ENCODE assay signal across 27 cellular contexts in genomic region chr13:102702965-102703720, GRCh38. TPM values are rescaled to one million over a fixed set of nuclear protein-coding genes. Genes with fewer than 3 reads are reported as not detected.
DNase-seq lines count a peak whose midpoint lies in the region; ATAC-seq and TF ChIP-seq lines count a peak whose summit lies in the region.
"Had no signal": no experiment of that assay in that cellular context is flagged by ENCODE, and none has a peak within 500 bp of the region (broad histone marks: within the 10 kb centered on the region; RNA-seq: fewer than 3 reads in every experiment).

No MANE protein-coding gene starts in this region.

- H3K36me3 ChIP-seq in PC-9 (ENCODE audit: low read depth) = no peaks in the 10 kb centered on the region
- no peaks in the 10 kb centered on the region for H3K36me3 ChIP-seq in vagina
- H3K36me3 ChIP-seq: stomach, tibial artery had no signal

- H3K27me3 ChIP-seq in PC-9 (ENCODE audit: insufficient read depth, low read depth) = no peaks in the 10 kb centered on the region
- H3K27me3 ChIP-seq in vagina = no peaks in the 10 kb centered on the region
- H3K27me3 ChIP-seq: dorsolateral prefrontal cortex, stomach, tibial artery had no signal

- no peaks in the 10 kb centered on the region for H3K9me3 Mint-ChIP-seq in endothelial cell (ENCODE audit: unreplicated experiment)
- H3K9me3 Mint-ChIP-seq in mesothelial cell of epicardium = peaks cover 7% of the 10 kb centered on the region
- peaks cover 8% of the 10 kb centered on the region for H3K9me3 Mint-ChIP-seq in activated T-cell treated with anti-CD3 and anti-CD28 coated beads, Interleukin-2, amount 50 U/mL, for 4 hours
- H3K9me3 Mint-ChIP-seq in activated naive CD4-positive, alpha-beta T cell treated with anti-CD3 and anti-CD28 coated beads for 36 hours = peaks cover 7% of the 10 kb centered on the region
- H3K9me3 Mint-ChIP-seq: activated naive CD4-positive, alpha-beta T cell treated with anti-CD3 and anti-CD28 coated beads, Interleukin-2, amount 10 ng/mL, durations not matched to agents 7 days and 5 days had no signal

- no peaks in the 10 kb centered on the region for H3K9me3 ChIP-seq in PC-9 (ENCODE audit: insufficient read depth, low read depth)
- no peaks in the 10 kb centered on the region for H3K9me3 ChIP-seq in vagina

- H3K27me3 Mint-ChIP-seq in endothelial cell (ENCODE audit: unreplicated experiment) (peaks cover 2% of the 10 kb centered on the region), mesothelial cell of epicardium (ENCODE audit: low read depth) (no peaks in the 10 kb centered on the region)
- H3K27me3 Mint-ChIP-seq in activated T-cell treated with anti-CD3 and anti-CD28 coated beads, Interleukin-2, amount 50 U/mL, for 4 hours (ENCODE audit: low read depth) = peaks cover 11% of the 10 kb centered on the region
- peaks cover 3% of the 10 kb centered on the region for H3K27me3 Mint-ChIP-seq in activated naive CD4-positive, alpha-beta T cell treated with anti-CD3 and anti-CD28 coated beads for 36 hours (ENCODE audit: low read depth)

- peak overlapping the region; percentile 95 for H3K27ac Mint-ChIP-seq in endothelial cell (ENCODE audit: unreplicated experiment)
- H3K27ac Mint-ChIP-seq in mesothelial cell of epicardium = peak overlapping the region; percentile 89
- no peak overlapping the region for H3K27ac Mint-ChIP-seq in activated naive CD4-positive, alpha-beta T cell treated with anti-CD3 and anti-CD28 coated beads for 36 hours
- H3K27ac Mint-ChIP-seq: activated naive CD4-positive, alpha-beta T cell treated with anti-CD3 and anti-CD28 coated beads, Interleukin-2, amount 10 ng/mL, durations not matched to agents 7 days and 5 days; CD4-positive, alpha-beta T cell; T-helper 2 cell treated with Interferon-gamma antibody and Interleukin-4, amounts not matched to agents 5 μg/mL and 100 μg/mL, for 36 hours had no signal

- H3K4me2 ChIP-seq in PC-9 = peak overlapping the region; percentile 68

- POLR2A ChIA-PET in PC-9 (lab: Charles Lee; ENCODE audit: unreplicated experiment) = no interaction called here

- no TSS peak for BruUV-seq in PC-9 (replicated peaks; lab: Mats Ljungman, UMichigan)

- no peaks in the 10 kb centered on the region for H3K9me2 ChIP-seq in PC-9 (ENCODE audit: insufficient read depth)

- H3K79me2 ChIP-seq in PC-9 (ENCODE audit: low read depth) = no peaks in the 10 kb centered on the region

- CTCF ChIA-PET in PC-9 (lab: Charles Lee) = interaction anchor here (0.6 kb wide), 1 partner anchor 51 kb away, joined by 3 read pairs; no protein-coding TSS in a partner anchor
- CTCF ChIA-PET in activated naive CD4-positive, alpha-beta T cell treated with anti-CD3 and anti-CD28 coated beads for 36 hours (lab: Charles Lee) = no interaction called here

- H3K27ac ChIP-seq in PC-9 (peak overlapping the region; percentile 69), vagina (peak overlapping the region; percentile 68)
- H3K27ac ChIP-seq: dorsolateral prefrontal cortex, RWPE1, stomach, tibial artery, VCaP had no signal

- no peak for ATAC-seq in activated T-cell treated with anti-CD3 and anti-CD28 coated beads, Interleukin-2, amount 50 U/mL, for 4 hours
- ATAC-seq in HG02678 (IDR thresholded peaks at IDR 0.05; ENCODE audit: unreplicated experiment) = no peak
- ATAC-seq: left ventricle myocardium superior had no signal

- H4K20me1 ChIP-seq in PC-9 (ENCODE audit: insufficient read depth) = no peaks in the 10 kb centered on the region

- H3K36me3 Mint-ChIP-seq in endothelial cell (ENCODE audit: low read depth, unreplicated experiment) (peaks cover 12% of the 10 kb centered on the region), mesothelial cell of epicardium (peaks cover 4% of the 10 kb centered on the region)
- H3K36me3 Mint-ChIP-seq in activated T-cell treated with anti-CD3 and anti-CD28 coated beads, Interleukin-2, amount 50 U/mL, for 4 hours (ENCODE audit: insufficient read depth) = no peaks in the 10 kb centered on the region
- no peaks in the 10 kb centered on the region for H3K36me3 Mint-ChIP-seq in activated naive CD4-positive, alpha-beta T cell treated with anti-CD3 and anti-CD28 coated beads for 36 hours (ENCODE audit: low read depth)
- H3K36me3 Mint-ChIP-seq: activated naive CD4-positive, alpha-beta T cell treated with anti-CD3 and anti-CD28 coated beads, Interleukin-2, amount 10 ng/mL, durations not matched to agents 7 days and 5 days had no signal

- no peak overlapping the region for H2AFZ ChIP-seq in PC-9

- H3K4me1 Mint-ChIP-seq in endothelial cell (ENCODE audit: unreplicated experiment) = peaks cover 30% of the 10 kb centered on the region
- H3K4me1 Mint-ChIP-seq in mesothelial cell of epicardium = peaks cover 64% of the 10 kb centered on the region
- no peaks in the 10 kb centered on the region for H3K4me1 Mint-ChIP-seq in activated T-cell treated with anti-CD3 and anti-CD28 coated beads, Interleukin-2, amount 50 U/mL, for 4 hours (ENCODE audit: low read depth)
- no peaks in the 10 kb centered on the region for H3K4me1 Mint-ChIP-seq in activated naive CD4-positive, alpha-beta T cell treated with anti-CD3 and anti-CD28 coated beads for 36 hours (ENCODE audit: low read depth)
- H3K4me1 Mint-ChIP-seq: activated naive CD4-positive, alpha-beta T cell treated with anti-CD3 and anti-CD28 coated beads, Interleukin-2, amount 10 ng/mL, durations not matched to agents 7 days and 5 days; neural crest cell had no signal

- TF ChIP-seq CTCF in PC-9 (conservative IDR thresholded peaks at IDR 0.05) (no peak), endothelial cell (IDR thresholded peaks at IDR 0.05; ENCODE audit: unreplicated experiment) (no peak), mesothelial cell of epicardium (IDR thresholded peaks at IDR 0.05; ENCODE audit: unreplicated experiment) (no peak), vagina (IDR thresholded peaks at IDR 0.05) (no peak)

- H3K4me3 Mint-ChIP-seq in endothelial cell (ENCODE audit: unreplicated experiment) (peak overlapping the region; percentile 13), mesothelial cell of epicardium (no peak overlapping the region)
- H3K4me3 Mint-ChIP-seq in activated T-cell treated with anti-CD3 and anti-CD28 coated beads, Interleukin-2, amount 50 U/mL, for 4 hours = no peak overlapping the region
- H3K4me3 Mint-ChIP-seq in activated naive CD4-positive, alpha-beta T cell treated with anti-CD3 and anti-CD28 coated beads for 36 hours = no peak overlapping the region
- H3K4me3 Mint-ChIP-seq: activated naive CD4-positive, alpha-beta T cell treated with anti-CD3 and anti-CD28 coated beads, Interleukin-2, amount 10 ng/mL, durations not matched to agents 7 days and 5 days; CD4-positive, alpha-beta T cell; neural crest cell; T-helper 2 cell treated with Interferon-gamma antibody and Interleukin-4, amounts not matched to agents 5 μg/mL and 100 μg/mL, for 36 hours had no signal

- TF ChIP-seq POLR2A in vagina (IDR thresholded peaks at IDR 0.05) = no peak

- H3F3A ChIP-seq in PC-9 (ENCODE audit: insufficient read depth, low read depth) = peaks cover 47% of the 10 kb centered on the region

- intact Hi-C loops in PC-9 (cut with micrococcal nuclease; ENCODE audit: unreplicated experiment) = no loop called here
- intact Hi-C loops in vagina (cut with DNase I) = no loop called here
- intact Hi-C loops in activated naive CD4-positive, alpha-beta T cell treated with anti-CD3 and anti-CD28 coated beads for 36 hours (cut with micrococcal nuclease) = no loop called here

- H3K4me1 ChIP-seq in PC-9 (replicated peaks; ENCODE audit: insufficient read depth) (peaks cover 63% of the 10 kb centered on the region), vagina (peaks cover 25% of the 10 kb centered on the region)
- H3K4me1 ChIP-seq: stomach had no signal

- no peak for DNase-seq in PC-9
- DNase-seq in endothelial cell (ENCODE audit: low spot score) = no peak
- DNase-seq in mesothelial cell of epicardium (ENCODE audit: low spot score in 2 of 2, unreplicated experiment in 2 of 2) = no peak
- DNase-seq in vagina (ENCODE audit: extremely low spot score in 2 of 2) = no peak
- DNase-seq in activated T-cell treated with anti-CD3 and anti-CD28 coated beads, Interleukin-2, amount 50 U/mL, for 4 hours = no peak
- DNase-seq in activated naive CD4-positive, alpha-beta T cell treated with anti-CD3 and anti-CD28 coated beads for 36 hours = no peak
- DNase-seq: activated CD4-positive, alpha-beta T cell treated with anti-CD3 and anti-CD28 coated beads for 48 hours; activated naive CD4-positive, alpha-beta T cell treated with anti-CD3 and anti-CD28 coated beads, Interleukin-2, amount 10 ng/mL, durations not matched to agents 7 days and 5 days; aorta; CD4-positive, alpha-beta T cell; central memory CD4-positive, alpha-beta T cell; dorsolateral prefrontal cortex; Kasumi-1; left ventricle myocardium superior; NCI-H1048; NCI-H187; stomach; tibial artery had no signal

- no peak overlapping the region for H3K4me3 ChIP-seq in PC-9
- H3K4me3 ChIP-seq in vagina = no peak overlapping the region
- H3K4me3 ChIP-seq: dorsolateral prefrontal cortex, stomach, tibial artery had no signal

RNA-seq across cellular contexts. Expression of gene METTL21C, which starts 8.3 kb away (rescaled TPM):
- not detected in 2 replicates for total RNA-seq in PC-9 (2021)
- not detected for total RNA-seq in endothelial cell (ENCODE audit: unreplicated experiment)
- not detected in 3 replicates for total RNA-seq in mesothelial cell of epicardium
- total RNA-seq in vagina = not detected
- not detected for total RNA-seq in activated T-cell treated with anti-CD3 and anti-CD28 coated beads, Interleukin-2, amount 50 U/mL, for 4 hours
- not detected for total RNA-seq in activated naive CD4-positive, alpha-beta T cell treated with anti-CD3 and anti-CD28 coated beads for 36 hours
- total RNA-seq: aorta; CD4-positive, alpha-beta T cell; epithelial cell of proximal tubule; H4; left ventricle myocardium superior; mononuclear cell; neural crest cell; posterior vena cava; stomach had no signal
